26 cellular contexts compared by ENCODE assay signal in genomic region chr3:11991751-11992150, GRCh38. TPM values are rescaled to one million over a fixed set of nuclear protein-coding genes. Genes with fewer than 3 reads are reported as not detected.
"Had no signal": no experiment of that assay in that cellular context is flagged by ENCODE, and none has a peak within 500 bp of the region (broad histone marks: within the 10 kb centered on the region; RNA-seq: fewer than 3 reads in every experiment).

No MANE protein-coding gene starts in this region.

- H3K27ac Mint-ChIP-seq: activated CD4-positive, alpha-beta memory T cell treated with anti-CD3 and anti-CD28 coated beads, Interleukin-2, amount 10 ng/mL, durations not matched to agents 7 days and 5 days; activated CD4-positive, alpha-beta T cell treated with anti-CD3 and anti-CD28 coated beads, Interleukin-2, amount 10 ng/mL, durations not matched to agents 24 days and 14 days; activated naive CD4-positive, alpha-beta T cell treated with anti-CD3 and anti-CD28 coated beads, Interleukin-2, amount 50 U/mL, for 72 hours; activated T-cell treated with anti-CD3 and anti-CD28 coated beads, Interleukin-2, amount 50 U/mL, for 24 hours; activated T-helper 17 cell treated with anti-CD3 and anti-CD28 coated beads, Interleukin-2, amount 50 U/mL, for 72 hours; dendritic cell treated with granulocyte-macrophage colony-stimulating factor and Interleukin-4, amounts not matched to agents 40 ng/mL and 50 ng/mL, for 4 days; endodermal cell; naive thymus-derived CD8-positive, alpha-beta T cell; stimulated activated naive CD8-positive, alpha-beta T cell treated with anti-CD3 and anti-CD28 coated beads, Interleukin-15, Interleukin-2, amounts not matched to agents 100 ng/mL and 50 ng/mL, for 24 hours; type B pancreatic cell had no signal

- H3K4me3 Mint-ChIP-seq: activated CD4-positive, alpha-beta memory T cell treated with anti-CD3 and anti-CD28 coated beads, Interleukin-2, amount 10 ng/mL, durations not matched to agents 7 days and 5 days; activated CD4-positive, alpha-beta T cell treated with anti-CD3 and anti-CD28 coated beads, Interleukin-2, amount 10 ng/mL, durations not matched to agents 24 days and 14 days; activated T-cell treated with anti-CD3 and anti-CD28 coated beads, Interleukin-2, amount 50 U/mL, for 24 hours; activated T-helper 17 cell treated with anti-CD3 and anti-CD28 coated beads, Interleukin-2, amount 50 U/mL, for 72 hours; dendritic cell treated with granulocyte-macrophage colony-stimulating factor and Interleukin-4, amounts not matched to agents 40 ng/mL and 50 ng/mL, for 4 days; endodermal cell; naive thymus-derived CD8-positive, alpha-beta T cell; neural crest cell; stimulated activated naive CD8-positive, alpha-beta T cell treated with anti-CD3 and anti-CD28 coated beads, Interleukin-15, Interleukin-2, amounts not matched to agents 100 ng/mL and 50 ng/mL, for 24 hours; type B pancreatic cell had no signal

- H3K36me3 Mint-ChIP-seq: activated naive CD4-positive, alpha-beta T cell treated with anti-CD3 and anti-CD28 coated beads, Interleukin-2, amount 50 U/mL, for 72 hours; type B pancreatic cell had no signal

- DNase-seq: activated CD4-positive, alpha-beta memory T cell treated with anti-CD3 and anti-CD28 coated beads, Interleukin-2, amount 10 ng/mL, durations not matched to agents 7 days and 5 days; activated CD4-positive, alpha-beta T cell treated with anti-CD3 and anti-CD28 coated beads, Interleukin-2, amount 10 ng/mL, durations not matched to agents 24 days and 14 days; activated CD4-positive, CD25-positive, alpha-beta regulatory T cell treated with anti-CD3 and anti-CD28 coated beads, Interleukin-2, amount 50 U/mL, for 72 hours; activated CD8-positive, alpha-beta memory T cell treated with anti-CD3 and anti-CD28 coated beads, Interleukin-2, amount 50 U/mL, for 48 hours; activated T-cell treated with anti-CD3 and anti-CD28 coated beads, Interleukin-2, amount 50 U/mL, for 24 hours; central memory CD4-positive, alpha-beta T cell; endodermal cell; foreskin fibroblast; heart left ventricle; midbrain; naive thymus-derived CD8-positive, alpha-beta T cell; nucleus accumbens; pancreas; retina; stimulated activated CD4-positive, alpha-beta T cell treated with anti-CD3 and anti-CD28 coated beads, Interleukin-12 subunit alpha, Interleukin-12 subunit beta, amount 100 ng/mL, for 4 hours; stimulated activated CD4-positive, alpha-beta T cell treated with anti-CD3 and anti-CD28 coated beads, Interleukin-4, amount 100 ng/mL, for 1 hour; T1000; uterus had no signal

- ATAC-seq: activated naive CD4-positive, alpha-beta T cell treated with anti-CD3 and anti-CD28 coated beads, Interleukin-2, amount 50 U/mL, for 72 hours; activated T-helper 17 cell treated with anti-CD3 and anti-CD28 coated beads, Interleukin-2, amount 50 U/mL, for 72 hours; esophagus mucosa; heart left ventricle; naive thymus-derived CD8-positive, alpha-beta T cell; pancreas; sciatic nerve had no signal

- H3K9me3 Mint-ChIP-seq: activated CD4-positive, alpha-beta memory T cell treated with anti-CD3 and anti-CD28 coated beads, Interleukin-2, amount 10 ng/mL, durations not matched to agents 7 days and 5 days; activated CD4-positive, alpha-beta T cell treated with anti-CD3 and anti-CD28 coated beads, Interleukin-2, amount 10 ng/mL, durations not matched to agents 24 days and 14 days; activated naive CD4-positive, alpha-beta T cell treated with anti-CD3 and anti-CD28 coated beads, Interleukin-2, amount 50 U/mL, for 72 hours; activated T-cell treated with anti-CD3 and anti-CD28 coated beads, Interleukin-2, amount 50 U/mL, for 24 hours; activated T-helper 17 cell treated with anti-CD3 and anti-CD28 coated beads, Interleukin-2, amount 50 U/mL, for 72 hours; dendritic cell treated with granulocyte-macrophage colony-stimulating factor and Interleukin-4, amounts not matched to agents 40 ng/mL and 50 ng/mL, for 4 days; endodermal cell; stimulated activated naive CD8-positive, alpha-beta T cell treated with anti-CD3 and anti-CD28 coated beads, Interleukin-15, Interleukin-2, amounts not matched to agents 100 ng/mL and 50 ng/mL, for 24 hours; type B pancreatic cell had no signal

- H3K4me1 Mint-ChIP-seq: activated CD4-positive, alpha-beta memory T cell treated with anti-CD3 and anti-CD28 coated beads, Interleukin-2, amount 10 ng/mL, durations not matched to agents 7 days and 5 days; activated CD4-positive, alpha-beta T cell treated with anti-CD3 and anti-CD28 coated beads, Interleukin-2, amount 10 ng/mL, durations not matched to agents 24 days and 14 days; activated T-helper 17 cell treated with anti-CD3 and anti-CD28 coated beads, Interleukin-2, amount 50 U/mL, for 72 hours; endodermal cell; naive thymus-derived CD8-positive, alpha-beta T cell; neural crest cell had no signal

RNA-seq across cellular contexts. Expression of gene SYN2, which starts 12.4 kb away (rescaled TPM):
- total RNA-seq: naive thymus-derived CD8-positive, alpha-beta T cell had no signal
